ENCODE assay signal across 8 cellular contexts in the genomic region with DNA sequence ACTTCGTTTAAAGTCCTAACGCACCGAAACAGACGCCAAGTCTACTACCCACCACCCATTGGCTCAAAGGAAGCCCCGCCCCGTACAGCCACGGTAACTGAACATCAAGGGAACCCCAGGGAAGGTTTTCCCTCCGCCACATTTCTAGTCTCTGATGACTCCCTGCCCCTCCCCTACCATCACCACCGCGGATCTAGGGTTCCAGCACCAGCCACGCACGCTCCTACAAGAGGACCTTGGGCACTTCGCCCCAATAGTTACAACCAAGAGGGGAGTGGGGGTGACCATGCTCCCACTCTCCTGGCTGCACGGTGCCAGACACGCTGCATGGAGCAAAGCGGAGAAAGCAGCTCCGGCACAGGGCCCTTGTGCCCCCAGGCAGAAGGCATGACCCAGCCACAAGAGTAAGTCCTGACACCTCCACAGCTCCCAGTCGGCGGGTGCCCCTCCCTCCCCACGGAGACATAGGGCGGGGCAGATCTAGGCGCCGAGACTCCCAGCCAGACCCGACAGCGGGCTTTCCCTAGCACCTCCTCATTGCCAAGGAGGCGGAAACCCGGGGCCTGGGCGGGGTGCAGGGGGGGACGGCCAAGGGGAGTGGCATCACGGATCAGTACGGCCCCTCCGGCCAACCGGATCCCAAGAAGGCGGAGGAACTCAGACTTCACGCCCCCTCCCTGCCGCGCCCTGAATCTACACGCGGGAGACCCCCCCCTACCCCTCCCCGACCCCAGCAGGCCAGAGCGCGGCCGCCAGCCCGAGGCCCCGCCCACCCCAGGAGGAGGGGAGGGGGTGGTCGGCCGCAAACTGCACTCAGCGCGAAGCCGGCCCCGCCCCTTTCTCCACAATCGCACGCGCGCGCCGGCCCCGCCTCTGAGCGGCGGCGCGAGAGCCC. TPM values are rescaled to one million over a fixed set of nuclear protein-coding genes. Genes with fewer than 3 reads are reported as not detected.
A peak's percentile ranks its signal among the peaks of the same experiment; 100 is the strongest.
DNase-seq lines count a peak whose midpoint lies in the region; ATAC-seq and TF ChIP-seq lines count a peak whose summit lies in the region.

No MANE protein-coding gene starts in this region.

- H3K9me3 Mint-ChIP-seq in activated naive CD8-positive, alpha-beta T cell treated with anti-CD3 and anti-CD28 coated beads, Interleukin-2, amount 50 U/mL, for 24 hours: no peaks in the 10 kb centered on the region

- peaks cover 59% of the 10 kb centered on the region for H3K4me1 Mint-ChIP-seq in activated naive CD8-positive, alpha-beta T cell treated with anti-CD3 and anti-CD28 coated beads, Interleukin-2, amount 50 U/mL, for 24 hours

- H3K14ac ChIP-seq in trophoblast cell (ENCODE audit: low read length): peak overlapping the region; percentile 45

- H3K9me3 ChIP-seq in trophoblast cell (ENCODE audit: insufficient read depth, low read depth, low read length) (no peaks in the 10 kb centered on the region), tibial artery (no peaks in the 10 kb centered on the region)

- H4K8ac ChIP-seq in trophoblast cell (ENCODE audit: low read depth, low read length): peak overlapping the region; percentile 18

- H3K79me1 ChIP-seq in trophoblast cell (ENCODE audit: low read length): peaks cover 25% of the 10 kb centered on the region

- H3K4me3 Mint-ChIP-seq in activated naive CD8-positive, alpha-beta T cell treated with anti-CD3 and anti-CD28 coated beads, Interleukin-2, amount 50 U/mL, for 24 hours: peak overlapping the region; percentile 99

- H2BK5ac ChIP-seq in trophoblast cell (ENCODE audit: low read depth, low read length, poor library complexity): peak overlapping the region; percentile 37

- no peaks in the 10 kb centered on the region for H3K27me3 ChIP-seq in trophoblast cell (ENCODE audit: insufficient read depth, low read length)
- no peaks in the 10 kb centered on the region for H3K27me3 ChIP-seq in tibial artery

- peak overlapping the region; percentile 30 for H3K9ac ChIP-seq in trophoblast cell (ENCODE audit: low read length)

- H3K36me3 ChIP-seq in trophoblast cell (ENCODE audit: control insufficient read depth in 1 of 2, insufficient read depth in 2 of 2, low read length in 2 of 2): peaks cover 0 to 2% of the 10 kb centered on the region in 2 experiments
- H3K36me3 ChIP-seq in tibial artery: no peaks in the 10 kb centered on the region

- H3K79me2 ChIP-seq in trophoblast cell (ENCODE audit: control insufficient read depth, insufficient read depth, low read length, poor library complexity): peaks cover 25% of the 10 kb centered on the region

- H2AK5ac ChIP-seq in trophoblast cell (ENCODE audit: low read length): peak overlapping the region; percentile 11

- H2AFZ ChIP-seq in trophoblast cell (ENCODE audit: insufficient read depth, low read length, poor library complexity): peak overlapping the region; percentile 62

- no peak overlapping the region for H3K23ac ChIP-seq in trophoblast cell (ENCODE audit: low read length)

- peak overlapping the region; percentile 3 for H2BK120ac ChIP-seq in trophoblast cell (ENCODE audit: insufficient read depth, low read length, poor library complexity)

- peak overlapping the region; percentile 91 for H3K4me3 ChIP-seq in trophoblast cell (ENCODE audit: low read depth, low read length)
- H3K4me3 ChIP-seq in tibial artery: peak overlapping the region; percentile 76 to 97

- peaks cover 11% of the 10 kb centered on the region for H3K36me3 Mint-ChIP-seq in activated naive CD8-positive, alpha-beta T cell treated with anti-CD3 and anti-CD28 coated beads, Interleukin-2, amount 50 U/mL, for 24 hours (ENCODE audit: low read depth)

- H3K4me1 ChIP-seq in trophoblast cell (ENCODE audit: control insufficient read depth in 1 of 2, insufficient read depth in 2 of 2, low read length in 2 of 2): peaks cover 6 to 10% of the 10 kb centered on the region in 2 experiments
- peaks cover 0 to 34% (median 19%) of the 10 kb centered on the region in 4 donors for H3K4me1 ChIP-seq in tibial artery

- peak overlapping the region; percentile 92 for H3K27ac Mint-ChIP-seq in activated naive CD8-positive, alpha-beta T cell treated with anti-CD3 and anti-CD28 coated beads, Interleukin-2, amount 50 U/mL, for 24 hours

- no peak overlapping the region for H2BK12ac ChIP-seq in trophoblast cell (ENCODE audit: low read length)

- H3K4ac ChIP-seq in trophoblast cell (ENCODE audit: low read depth, low read length): peak overlapping the region; percentile 16

- no peak overlapping the region for H4K12ac ChIP-seq in trophoblast cell (ENCODE audit: low read depth, low read length)

- H3K18ac ChIP-seq in trophoblast cell (ENCODE audit: low read length): peak overlapping the region; percentile 64

- H3K4me2 ChIP-seq in trophoblast cell (ENCODE audit: low read length): peak overlapping the region; percentile 97

- no CpG with 5 or more reads among the region's 62 CpGs for WGBS in trophoblast cell (ENCODE audit: extremely low coverage, insufficient coverage, insufficient read length)

- no peak for TF ChIP-seq CTCF in tibial artery (IDR thresholded peaks at IDR 0.05)

- peak overlapping the region; percentile 5 for H4K91ac ChIP-seq in trophoblast cell (ENCODE audit: low read depth, low read length)

- H3K27ac ChIP-seq in trophoblast cell (ENCODE audit: low read depth, low read length): peak overlapping the region; percentile 75
- H3K27ac ChIP-seq in tibial artery: peak overlapping the region; percentile 89 to 99

- peak; percentile 30 for ATAC-seq in HG02642 (IDR thresholded peaks at IDR 0.05; ENCODE audit: poor library complexity, unreplicated experiment)
- ATAC-seq in activated naive CD8-positive, alpha-beta T cell treated with anti-CD3 and anti-CD28 coated beads, Interleukin-2, amount 50 U/mL, for 24 hours: peak; percentile 45

- peak; percentile 97 for DNase-seq in ELR (ENCODE audit: low read depth)
- DNase-seq in NCI-H1436 treated with DMSO at 0.1 percent for 48 hours (lab: John Stamatoyannopoulos, UW): peak; percentile 70
- DNase-seq in SW480 (ENCODE audit: low spot score): peak; percentile 95
- peak; percentile 97 for DNase-seq in activated naive CD8-positive, alpha-beta T cell treated with anti-CD3 and anti-CD28 coated beads, Interleukin-2, amount 50 U/mL, for 24 hours
- DNase-seq in cardiac septum (ENCODE audit: low spot score): peak; percentile 99
- DNase-seq in trophoblast cell: peak; percentile 86 to 93
- peak; percentile 98 to 99 for DNase-seq in tibial artery

- H3K27me3 Mint-ChIP-seq in activated naive CD8-positive, alpha-beta T cell treated with anti-CD3 and anti-CD28 coated beads, Interleukin-2, amount 50 U/mL, for 24 hours: no peaks in the 10 kb centered on the region

- intact Hi-C loops in cardiac septum (cut with DNase I): loop anchor here (2.0 to 10.0 kb wide), 5 partner anchors 83 to 392 kb away; a partner anchor contains a TSS
- intact Hi-C loops in tibial artery (cut with DNase I; ENCODE audit: low total_unique reads): no loop called here

RNA-seq across cellular contexts. Expression of a gene that starts 0.9 kb away (rescaled TPM):
- 30.6 TPM for total RNA-seq in cardiac septum
- polyA plus RNA-seq in trophoblast cell (2013): 27.7 and 28.8 TPM in 2 replicates

Comparison
In these comparisons a context has a peak if more than half of its experiments do, and no peak if none do; other contexts are left out.
1. Peak in every context shown above with its lines: DNase-seq, ATAC-seq, H3K4me3 ChIP-seq and H3K27ac ChIP-seq.